In genomic region chr18:55586841-55587240, GRCh38 we compare ENCODE assay signal across 7 cellular contexts. TPM values are rescaled to one million over a fixed set of nuclear protein-coding genes. Genes with fewer than 3 reads are reported as not detected.
A peak's percentile ranks its signal among the peaks of the same experiment; 100 is the strongest.
DNase-seq lines count a peak whose midpoint lies in the region; ATAC-seq, FAIRE-seq and TF ChIP-seq lines count a peak whose summit lies in the region.

No MANE protein-coding gene starts in this region.

- H2BK12ac ChIP-seq in H1 (ENCODE audit: low read depth, low read length): no peak overlapping the region

- H3K23ac ChIP-seq in H1 (ENCODE audit: insufficient read length): no peak overlapping the region

- in situ Hi-C loops in GM13976 (cut with MboI; ENCODE audit: low sequenced_read_pairs, unreplicated experiment): no loop called here

- POLR2A ChIA-PET in H1 (lab: Charles Lee; ENCODE audit: partially characterized antibody): no interaction called here

- H3K36me3 ChIP-seq in H1 (ENCODE audit: control insufficient read depth in 2 of 4, insufficient read depth in 4 of 4, low read length in 3 of 4) (peaks cover 0 to 33% (median 2%) of the 10 kb centered on the region in 4 experiments; a peak in 2 of 8 replicates), neuron (ENCODE audit: insufficient read depth, low read length) (peaks cover 11% of the 10 kb centered on the region)

- H3K79me2 ChIP-seq in H1 (ENCODE audit: control insufficient read depth in 1 of 2, insufficient read depth in 2 of 2, low read length in 2 of 2): peaks cover 0 to 62% of the 10 kb centered on the region in 2 experiments; a peak in 3 of 4 replicates

- peak overlapping the region; percentile 99 for H4K5ac ChIP-seq in H1 (ENCODE audit: insufficient read length, low read depth, low read length)

- peak; percentile 79 for FAIRE-seq in H1 (lab: Jason Lieb, UNC)

- CTCF ChIA-PET in H1 (lab: Charles Lee; ENCODE audit: partially characterized antibody): interaction anchor here (0.6 to 0.7 kb wide), 2 partner anchors 159 to 244 kb away, joined by 4 read pairs; no protein-coding TSS in a partner anchor

- ATAC-seq in GM21526 (IDR thresholded peaks at IDR 0.05; ENCODE audit: low FRiP score, unreplicated experiment) (no peak), HG02981 (IDR thresholded peaks at IDR 0.05; ENCODE audit: unreplicated experiment) (no peak)

- no peak for TF ChIP-seq EP300 in H1 (IDR thresholded peaks at IDR 0.05; ENCODE audit: borderline replicate concordance in 1 of 2, low read depth in 2 of 2, low read length in 2 of 2)

- peak overlapping the region; percentile 77 to 79 for H3K4me2 ChIP-seq in H1 (ENCODE audit: insufficient read depth in 1 of 2, low read depth in 2 of 2, low read length in 2 of 2)

- no peaks in the 10 kb centered on the region for H4K20me1 ChIP-seq in H1 (replicated peaks in 1 of 2; ENCODE audit: control insufficient read depth in 1 of 2, insufficient read depth in 2 of 2, low read length in 2 of 2)

- H3K4me1 ChIP-seq in H1 (replicated peaks in 1 of 4; ENCODE audit: control insufficient read depth in 3 of 4, insufficient read depth in 4 of 4, low read length in 3 of 4) (peaks cover 0 to 18% (median 6%) of the 10 kb centered on the region in 4 experiments; a peak in 5 of 7 replicates), neuron (ENCODE audit: insufficient read depth, low read length) (peaks cover 50% of the 10 kb centered on the region)

- no peak overlapping the region for H4K8ac ChIP-seq in H1 (ENCODE audit: extremely low read depth, insufficient read depth, low read length)

- peak overlapping the region; percentile 74 for H3K56ac ChIP-seq in H1 (replicated peaks; ENCODE audit: insufficient read length, low read depth, low read length)

- H3K14ac ChIP-seq in H1 (ENCODE audit: insufficient read length): no peak overlapping the region

- TF ChIP-seq CTCF in GM13976 (IDR thresholded peaks at IDR 0.05; ENCODE audit: borderline replicate concordance, control extremely low read depth, extremely low read depth, insufficient read depth, missing control alignments): no peak
- no peak for TF ChIP-seq CTCF in H1 (IDR thresholded peaks at IDR 0.05; ENCODE audit: control extremely low read depth in 1 of 3, insufficient read depth in 1 of 3, low read depth in 1 of 3, low read length in 3 of 3)

- TF ChIP-seq RAD21 in H1 (IDR thresholded peaks at IDR 0.05 in 1 of 2, conservative IDR thresholded peaks at IDR 0.05 in 1 of 2; ENCODE audit: low read depth in 2 of 2, low read length in 2 of 2): no peak

- no peak for TF ChIP-seq POLR2A in H1 (IDR thresholded peaks at IDR 0.05; ENCODE audit: control extremely low read depth in 1 of 2, low read depth in 2 of 2, low read length in 2 of 2)

- H3K79me1 ChIP-seq in H1 (ENCODE audit: low read depth, low read length): no peaks in the 10 kb centered on the region

- DNase-seq in GM13976 (ENCODE audit: low spot score) (peak; percentile 7), NCI-H774 (lab: John Stamatoyannopoulos, UW) (peak; percentile 34), H1 (ENCODE audit: low read depth in 1 of 2, low spot score in 2 of 2) (no peak), GDM1 (lab: John Stamatoyannopoulos, UW) (no peak)

- peak overlapping the region; percentile 52; the same call in 1 of the 2 replicates for H3K18ac ChIP-seq in H1 (ENCODE audit: extremely low read depth, low read length)

- peaks cover 2% of the 10 kb centered on the region; the same call in 1 of the 2 replicates for H3K23me2 ChIP-seq in H1 (ENCODE audit: low read depth, low read length)

- H2BK15ac ChIP-seq in H1 (ENCODE audit: low read length): no peak overlapping the region

- H2BK120ac ChIP-seq in H1 (replicated peaks; ENCODE audit: low read depth, low read length): no peak overlapping the region

- H3K9me3 ChIP-seq in H1 (ENCODE audit: insufficient read depth in 2 of 2, low read depth in 1 of 2, low read length in 1 of 2): no peaks in the 10 kb centered on the region
- no peaks in the 10 kb centered on the region for H3K9me3 ChIP-seq in neuron (ENCODE audit: low read length)

- H2AK5ac ChIP-seq in H1 (ENCODE audit: low read depth, low read length): no peak overlapping the region

- peak overlapping the region; percentile 68 for H4K91ac ChIP-seq in H1 (replicated peaks; ENCODE audit: insufficient read length, low read length)

- H2BK20ac ChIP-seq in H1 (ENCODE audit: low read length): no peak overlapping the region

- no peak overlapping the region; the same call in 1 of the 2 replicates for H2BK5ac ChIP-seq in H1 (ENCODE audit: low read depth, low read length)

- H3K27me3 ChIP-seq in H1 (replicated peaks in 1 of 4; ENCODE audit: control insufficient read depth in 3 of 4, extremely low read depth in 1 of 4, insufficient read depth in 3 of 4, low read length in 3 of 4) (no peaks in the 10 kb centered on the region), neuron (ENCODE audit: insufficient read depth, low read length) (no peaks in the 10 kb centered on the region)

- H2AFZ ChIP-seq in H1 (ENCODE audit: low read length) (no peak overlapping the region), neuron (ENCODE audit: low read depth, low read length) (no peak overlapping the region)

- peak overlapping the region; percentile 51 to 87 (median 60); a peak in 6 of 7 replicates for H3K9ac ChIP-seq in H1 (replicated peaks in 1 of 4; ENCODE audit: extremely low read depth in 1 of 4, low read depth in 3 of 4, low read length in 3 of 4)

- H3K4me3 ChIP-seq in H1 (ENCODE audit: extremely low read depth in 1 of 4, insufficient read depth in 2 of 4, low read depth in 3 of 4, low read length in 4 of 4) (peak overlapping the region; percentile 54 to 95 (median 59)), neuron (ENCODE audit: low read length) (peak overlapping the region; percentile 98)

- H3K4ac ChIP-seq in H1 (replicated peaks; ENCODE audit: insufficient read length, low read depth, low read length): peak overlapping the region; percentile 70

- H3K27ac ChIP-seq in H1 (ENCODE audit: low read depth, low read length): no peak overlapping the region; the same call in 1 of the 2 replicates

- 0% methylated on average over 5 of the region's 7 CpGs; no CpG with 5 or more reads in 1 of the 2 experiments for WGBS in H1 (ENCODE audit: extremely low coverage in 1 of 2, insufficient coverage in 1 of 2, insufficient read length in 1 of 2, insufficient replicate concordance in 2 of 2, low coverage in 1 of 2, low lambda C conversion rate in 2 of 2, missing lambda C conversion rate in 1 of 2), 2 experiments

TF ChIP-seq in H1, 55 proteins besides CTCF, POLR2A, EP300 and RAD21:
- TF ChIP-seq CHD2 (IDR thresholded peaks at IDR 0.05; ENCODE audit: low read length) (no peak), SAP30 (IDR thresholded peaks at IDR 0.05; ENCODE audit: insufficient read depth, insufficient replicate concordance, low read length) (no peak), YY1 (IDR thresholded peaks at IDR 0.05; ENCODE audit: low read depth, low read length) (peak; percentile 55; the same call in 1 of the 2 replicates), NRF1 (IDR thresholded peaks at IDR 0.05; ENCODE audit: low read depth, low read length) (no peak)

RNA-seq across cellular contexts. Expression of gene TCF4, which starts 1.2 kb away (rescaled TPM):
- total RNA-seq in H1 (2021; fragmentation: NEBNext Ultra II Directional; extraction: Animal tissue kit (Norgen Biotek cat#: 25700)): 113 and 118 TPM in 2 replicates
- polyA plus RNA-seq in H1 (2011; rRNA removed): 57.8 and 59.3 TPM in 2 replicates
- polyA plus RNA-seq in H1 (2011; cell fraction: cytosol; rRNA removed): 42.9 TPM
- polyA plus RNA-seq in H1 (2011; cell fraction: nucleus; rRNA removed): 122 TPM
- 42.2 to 52.2 TPM (median 50.9 TPM) in 4 replicates for polyA plus RNA-seq in H1 (2012, experiment 1 of 2)
- 4.2 TPM for polyA plus RNA-seq in H1 (2012, experiment 2 of 2)
- 65.1 TPM for polyA plus RNA-seq in H1 (2013, experiment 1 of 2)
- polyA plus RNA-seq in H1 (2013, experiment 2 of 2): 59.8 TPM
- polyA minus RNA-seq in H1 (2011; rRNA and poly(A)+ RNA removed): 352 and 443 TPM in 2 replicates
- 85.9 TPM for polyA minus RNA-seq in H1 (2011; cell fraction: cytosol; rRNA and poly(A)+ RNA removed)
- polyA minus RNA-seq in H1 (2011; cell fraction: nucleus; rRNA and poly(A)+ RNA removed): 467 TPM

Comparison
In these comparisons a context has a peak if more than half of its experiments do, and no peak if none do; other contexts are left out.
1. DNase-seq: peak in GM13976 (single experiment) and NCI-H774 (single experiment); none in H1 (0 of 2) and GDM1 (single experiment).